ENCODE assay signal across 8 cellular contexts in genomic region chr2:50535971-50536759, GRCh38.
DNase-seq lines count a peak whose midpoint lies in the region; ATAC-seq, FAIRE-seq and TF ChIP-seq lines count a peak whose summit lies in the region.

No MANE protein-coding gene starts in this region.

- DNase-seq in GM03348 (ENCODE audit: low spot score) = peak; percentile 4
- peak; percentile 19 for DNase-seq in NCI-H748 treated with DMSO at 0.1 percent for 48 hours (lab: John Stamatoyannopoulos, UW)
- peak; percentile 50 for DNase-seq in epithelial cell of esophagus (ENCODE audit: low read depth)
- DNase-seq in small intestine = peak; percentile 40
- DNase-seq in GM12891 (ENCODE audit: insufficient read length, low spot score) = no peak
- no peak for DNase-seq in COLO668 (lab: John Stamatoyannopoulos, UW; ENCODE audit: unreplicated experiment)
- DNase-seq in T-helper 9 cell = no peak

- no peak overlapping the region for H3K27ac ChIP-seq in small intestine (ENCODE audit: low read depth in 1 of 2, low read length in 1 of 2)

- H3K27me3 ChIP-seq in small intestine (ENCODE audit: control insufficient read depth in 2 of 2, insufficient read depth in 2 of 2, low read length in 2 of 2) = no peaks in the 10 kb centered on the region

- peak; percentile 93 for ATAC-seq in HG02938 (IDR thresholded peaks at IDR 0.05; ENCODE audit: unreplicated experiment)

- FAIRE-seq in small intestine (lab: Jason Lieb, UNC) = no peak
- no peak for FAIRE-seq in GM12891 (lab: Jason Lieb, UNC)

- H3K4me3 ChIP-seq in epithelial cell of esophagus (ENCODE audit: low read length) (no peak overlapping the region), small intestine (ENCODE audit: low read depth in 1 of 2, low read length in 2 of 2) (no peak overlapping the region)

- TF ChIP-seq POLR2A in GM12891 (IDR thresholded peaks at IDR 0.05; ENCODE audit: low read depth, low read length) = no peak

- peak; percentile 62 for TF ChIP-seq CTCF in epithelial cell of esophagus (IDR thresholded peaks at IDR 0.05; ENCODE audit: insufficient read depth, low read depth, low read length, missing control alignments)

- WGBS in small intestine, 3 donors = 50 to 66% (median 51%) methylated on average over 11 of the region's 11 CpGs

- H3K4me1 ChIP-seq in small intestine (ENCODE audit: control insufficient read depth in 2 of 2, insufficient read depth in 1 of 2, low read depth in 1 of 2, low read length in 1 of 2) = no peaks in the 10 kb centered on the region

- H3K36me3 ChIP-seq in small intestine (ENCODE audit: control insufficient read depth in 2 of 2, insufficient read depth in 2 of 2, low read length in 2 of 2) = no peaks in the 10 kb centered on the region

- H3K9me3 ChIP-seq in small intestine (ENCODE audit: control insufficient read depth, low read depth) = no peaks in the 10 kb centered on the region

TF ChIP-seq in GM12891, 5 proteins besides CTCF, POLR2A, EP300 and RAD21:
- no peak for TF ChIP-seq SPI1 (IDR thresholded peaks at IDR 0.05; ENCODE audit: low read depth, low read length)
- TF ChIP-seq POU2F2 (IDR thresholded peaks at IDR 0.05; ENCODE audit: low read depth, low read length) = no peak
- no peak for TF ChIP-seq PAX5 (IDR thresholded peaks at IDR 0.05; ENCODE audit: insufficient read depth, low read length, severe bottlenecking)
- TF ChIP-seq POLR2AphosphoS5 (IDR thresholded peaks at IDR 0.05; ENCODE audit: low read depth, low read length) = no peak
- no peak for TF ChIP-seq TAF1 (IDR thresholded peaks at IDR 0.05; ENCODE audit: low read depth, low read length)

Comparison
In these comparisons a context has a peak if more than half of its experiments do, and no peak if none do; other contexts are left out.
1. DNase-seq: peak in GM03348 (single experiment), NCI-H748 treated with DMSO at 0.1 percent for 48 hours (single experiment), epithelial cell of esophagus (single experiment) and small intestine (single experiment); none in GM12891 (single experiment), COLO668 (single experiment) and T-helper 9 cell (single experiment).